ENCODE assay signal across 23 cellular contexts in genomic region chr1:25540750-25541350, GRCh38.
"Had no signal": no experiment of that assay in that cellular context is flagged by ENCODE, and none has a peak within 500 bp of the region (broad histone marks: within the 10 kb centered on the region; RNA-seq: fewer than 3 reads in every experiment).

No MANE protein-coding gene starts in this region.

- H3K9me3 ChIP-seq: adrenal gland, ascending aorta, breast epithelium, left lung, pancreas, testis, upper lobe of left lung had no signal

- H3K27me3 ChIP-seq: adrenal gland, ascending aorta, breast epithelium, hepatocyte, left lung, pancreas, testis, upper lobe of left lung had no signal

- H3K36me3 Mint-ChIP-seq: activated naive CD4-positive, alpha-beta T cell treated with anti-CD3 and anti-CD28 coated beads, Interleukin-2, amount 50 U/mL, for 72 hours; immature natural killer cell; naive B cell; stimulated activated memory B cell treated with anti-CD40 and anti-IgM and Interleukin-4, amounts not matched to agents 10 μg/mL and 1 μg/mL and 100 μg/mL, for 72 hours had no signal

- DNase-seq: activated CD4-positive, alpha-beta T cell treated with anti-CD3 and anti-CD28 coated beads for 1 hour; activated CD4-positive, alpha-beta T cell treated with anti-CD3 and anti-CD28 coated beads, Interleukin-2, amount 50 U/mL, for 1 hour; activated CD8-positive, alpha-beta T cell treated with anti-CD3 and anti-CD28 coated beads, Interleukin-2, amount 10 ng/mL, durations not matched to agents 7 days and 5 days; adrenal gland; cortex of kidney; immature natural killer cell; kidney glomerular epithelial cell; left lung; naive B cell; stimulated activated CD4-positive, alpha-beta T cell treated with anti-CD3 and anti-CD28 coated beads, Interleukin-15, amount 100 ng/mL, for 24 hours; T-helper 9 cell; testis; upper lobe of left lung had no signal

- H3K4me3 ChIP-seq: adrenal gland, ascending aorta, breast epithelium, hepatocyte, left lung, lung, pancreas, testis, upper lobe of left lung had no signal

- H3K27ac Mint-ChIP-seq: activated CD8-positive, alpha-beta T cell treated with anti-CD3 and anti-CD28 coated beads, Interleukin-2, amount 10 ng/mL, durations not matched to agents 7 days and 5 days; activated naive CD4-positive, alpha-beta T cell treated with anti-CD3 and anti-CD28 coated beads, Interleukin-2, amount 50 U/mL, for 72 hours; activated T-helper 1 cell treated with anti-CD3 and anti-CD28 coated beads, Interleukin-12 subunit alpha, Interleukin-12 subunit beta, Interleukin-2, Interleukin-4 antibody, amounts not matched to agents 30 ng/mL and 10 ng/mL and 1 ng/mL, durations not matched to agents 14 hours and 24 hours and 36 hours; stimulated activated memory B cell treated with anti-CD40 and anti-IgM and Interleukin-4, amounts not matched to agents 10 μg/mL and 1 μg/mL and 100 μg/mL, for 72 hours had no signal

- H3K27ac ChIP-seq: ascending aorta, breast epithelium, hepatocyte, left lung, testis, upper lobe of left lung had no signal

- H3K36me3 ChIP-seq: adrenal gland, ascending aorta, breast epithelium, left lung, pancreas, upper lobe of left lung had no signal

- ATAC-seq: activated CD8-positive, alpha-beta T cell treated with anti-CD3 and anti-CD28 coated beads, Interleukin-2, amount 10 ng/mL, durations not matched to agents 7 days and 5 days; activated naive CD4-positive, alpha-beta T cell treated with anti-CD3 and anti-CD28 coated beads, Interleukin-2, amount 50 U/mL, for 72 hours; left lung; sciatic nerve; stimulated activated memory B cell treated with anti-CD40 and anti-IgM and Interleukin-4, amounts not matched to agents 10 μg/mL and 1 μg/mL and 100 μg/mL, for 72 hours had no signal

- H3K9me3 Mint-ChIP-seq: activated naive CD4-positive, alpha-beta T cell treated with anti-CD3 and anti-CD28 coated beads, Interleukin-2, amount 50 U/mL, for 72 hours; activated T-helper 1 cell treated with anti-CD3 and anti-CD28 coated beads, Interleukin-12 subunit alpha, Interleukin-12 subunit beta, Interleukin-2, Interleukin-4 antibody, amounts not matched to agents 30 ng/mL and 10 ng/mL and 1 ng/mL, durations not matched to agents 14 hours and 24 hours and 36 hours; central memory CD8-positive, alpha-beta T cell; immature natural killer cell; naive B cell; stimulated activated memory B cell treated with anti-CD40 and anti-IgM and Interleukin-4, amounts not matched to agents 10 μg/mL and 1 μg/mL and 100 μg/mL, for 72 hours had no signal

- H3K27me3 Mint-ChIP-seq: central memory CD8-positive, alpha-beta T cell; stimulated activated memory B cell treated with anti-CD40 and anti-IgM and Interleukin-4, amounts not matched to agents 10 μg/mL and 1 μg/mL and 100 μg/mL, for 72 hours had no signal

- H3K4me3 Mint-ChIP-seq: activated CD8-positive, alpha-beta T cell treated with anti-CD3 and anti-CD28 coated beads, Interleukin-2, amount 10 ng/mL, durations not matched to agents 7 days and 5 days; activated T-helper 1 cell treated with anti-CD3 and anti-CD28 coated beads, Interleukin-12 subunit alpha, Interleukin-12 subunit beta, Interleukin-2, Interleukin-4 antibody, amounts not matched to agents 30 ng/mL and 10 ng/mL and 1 ng/mL, durations not matched to agents 14 hours and 24 hours and 36 hours; central memory CD8-positive, alpha-beta T cell; stimulated activated memory B cell treated with anti-CD40 and anti-IgM and Interleukin-4, amounts not matched to agents 10 μg/mL and 1 μg/mL and 100 μg/mL, for 72 hours had no signal
